Comparison of ENCODE assay signal across 16 cellular contexts in the genomic region with DNA sequence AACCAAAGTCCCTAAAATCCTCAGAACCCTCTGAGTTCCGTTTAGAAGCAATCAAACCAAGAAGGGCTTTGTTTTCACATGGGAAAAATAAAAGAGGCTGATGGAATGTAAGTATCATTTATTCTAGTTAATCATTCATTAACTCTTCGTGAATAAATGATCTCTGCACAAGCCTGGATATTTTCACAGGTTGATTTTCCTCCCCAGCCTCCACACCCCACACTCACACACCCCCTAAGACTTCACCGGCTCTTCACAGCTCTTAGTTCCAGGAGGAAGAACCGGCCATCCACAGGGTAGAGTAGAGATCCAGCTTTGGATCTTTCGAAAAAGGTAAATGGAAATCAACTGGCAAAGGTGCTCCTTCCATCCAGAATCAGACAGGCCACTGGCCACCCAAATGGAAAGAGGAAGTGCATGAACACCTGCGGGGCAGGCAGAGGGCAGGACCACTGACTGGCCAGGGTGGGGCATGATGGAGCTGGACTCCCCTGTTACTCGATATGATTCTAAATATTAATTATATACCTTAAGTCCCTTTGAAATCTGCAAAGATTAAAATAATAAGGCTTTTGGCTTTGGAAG. TPM values are rescaled to one million over a fixed set of nuclear protein-coding genes. Genes with fewer than 3 reads are reported as not detected.
DNase-seq lines count a peak whose midpoint lies in the region; ATAC-seq, FAIRE-seq and TF ChIP-seq lines count a peak whose summit lies in the region.
"Had no signal": no experiment of that assay in that cellular context is flagged by ENCODE, and none has a peak within 500 bp of the region (broad histone marks: within the 10 kb centered on the region; RNA-seq: fewer than 3 reads in every experiment).

No MANE protein-coding gene starts in this region.

- H3K79me2 ChIP-seq in GM23338 (replicated peaks; ENCODE audit: insufficient read depth), result peaks cover 75% of the 10 kb centered on the region

- DNase-seq in GM23338 (ENCODE audit: low spot score), result no peak
- no peak for DNase-seq in caudate nucleus (lab: John Stamatoyannopoulos, UW)
- no peak for DNase-seq in frontal cortex (ENCODE audit: low spot score in 2 of 2)
- DNase-seq in DMS53 (lab: John Stamatoyannopoulos, UW), result no peak
- no peak for DNase-seq in nucleus accumbens (lab: John Stamatoyannopoulos, UW)
- no peak for DNase-seq in effector memory CD4-positive, alpha-beta T cell
- DNase-seq: activated CD4-positive, alpha-beta memory T cell treated with anti-CD3 and anti-CD28 coated beads for 36 hours; naive thymus-derived CD8-positive, alpha-beta T cell; NCI-H2107; stimulated activated CD4-positive, alpha-beta T cell treated with anti-CD3 and anti-CD28 coated beads, Interleukin-2, amount 100 ng/mL, for 24 hours had no signal

- peaks cover 3% of the 10 kb centered on the region; the same call in 1 of the 2 replicates for H3K9me2 ChIP-seq in GM23338 (ENCODE audit: insufficient read depth)

- no peak overlapping the region for H3K9ac ChIP-seq in subcutaneous abdominal adipose tissue (ENCODE audit: low read length in 5 of 5)

- no peak overlapping the region for H3K4me3 ChIP-seq in GM23338
- H3K4me3 ChIP-seq in mesodermal cell (ENCODE audit: extremely low read depth, insufficient read depth, low read length, poor library complexity, severe bottlenecking), result no peak overlapping the region
- H3K4me3 ChIP-seq in subcutaneous abdominal adipose tissue (ENCODE audit: low read depth in 1 of 5, low read length in 5 of 5), result no peak overlapping the region
- no peak overlapping the region for H3K4me3 ChIP-seq in effector memory CD4-positive, alpha-beta T cell (ENCODE audit: insufficient read depth, low read depth, low read length, poor library complexity, severe bottlenecking)

- no peak for FAIRE-seq in frontal cortex (lab: Jason Lieb, UNC)

- peaks cover 56% of the 10 kb centered on the region for H3K4me1 Mint-ChIP-seq in GM23338

- H2AFZ ChIP-seq in GM23338, result no peak overlapping the region

- H3K27me3 ChIP-seq in GM23338 (ENCODE audit: insufficient read depth) (no peaks in the 10 kb centered on the region), subcutaneous abdominal adipose tissue (ENCODE audit: control insufficient read depth in 5 of 5, insufficient read depth in 4 of 5, low read length in 5 of 5) (no peaks in the 10 kb centered on the region)
- H3K27me3 ChIP-seq in effector memory CD4-positive, alpha-beta T cell (replicated peaks; ENCODE audit: control insufficient read depth, insufficient read depth, low read length, poor library complexity, severe bottlenecking), result no peaks in the 10 kb centered on the region

- peaks cover 32% of the 10 kb centered on the region; the same call in 1 of the 2 replicates for H4K20me1 ChIP-seq in GM23338 (replicated peaks; ENCODE audit: insufficient read depth)

- H3K27ac Mint-ChIP-seq in GM23338, result no peak overlapping the region
- H3K27ac Mint-ChIP-seq: activated CD4-positive, alpha-beta memory T cell treated with anti-CD3 and anti-CD28 coated beads for 36 hours; activated T-helper 1 cell treated with anti-CD3 and anti-CD28 coated beads, Interleukin-12 subunit alpha, Interleukin-12 subunit beta, Interleukin-2, Interleukin-4 antibody, amounts not matched to agents 30 ng/mL and 10 ng/mL and 1 ng/mL, durations not matched to agents 14 hours and 24 hours and 36 hours; dendritic cell treated with granulocyte-macrophage colony-stimulating factor and Interleukin-4, amounts not matched to agents 40 ng/mL and 50 ng/mL, for 4 days; naive thymus-derived CD8-positive, alpha-beta T cell had no signal

- H3K36me3 ChIP-seq in GM23338 (ENCODE audit: insufficient read depth), result peaks cover 7% of the 10 kb centered on the region; the same call in 1 of the 2 replicates
- H3K36me3 ChIP-seq in mesodermal cell (ENCODE audit: control insufficient read depth, insufficient read depth, low read length), result peaks cover 55% of the 10 kb centered on the region
- peaks cover 0 to 19% (median 13%) of the 10 kb centered on the region in 5 donors for H3K36me3 ChIP-seq in subcutaneous abdominal adipose tissue (ENCODE audit: control insufficient read depth in 5 of 5, insufficient read depth in 5 of 5, low read length in 5 of 5)
- no peaks in the 10 kb centered on the region for H3K36me3 ChIP-seq in effector memory CD4-positive, alpha-beta T cell (ENCODE audit: control insufficient read depth, insufficient read depth, low read length)

- no peaks in the 10 kb centered on the region for H3F3A ChIP-seq in GM23338 (replicated peaks; ENCODE audit: low read depth)

- no peak overlapping the region for H3K4me3 Mint-ChIP-seq in GM23338
- H3K4me3 Mint-ChIP-seq: activated CD4-positive, alpha-beta memory T cell treated with anti-CD3 and anti-CD28 coated beads for 36 hours; activated T-helper 1 cell treated with anti-CD3 and anti-CD28 coated beads, Interleukin-12 subunit alpha, Interleukin-12 subunit beta, Interleukin-2, Interleukin-4 antibody, amounts not matched to agents 30 ng/mL and 10 ng/mL and 1 ng/mL, durations not matched to agents 14 hours and 24 hours and 36 hours; dendritic cell treated with granulocyte-macrophage colony-stimulating factor and Interleukin-4, amounts not matched to agents 40 ng/mL and 50 ng/mL, for 4 days; naive thymus-derived CD8-positive, alpha-beta T cell had no signal

- 0 out of 2 replicates have a peak overlapping the region, but pooled peaks have one; percentile 35 for H3K4me2 ChIP-seq in GM23338

- H3K27ac ChIP-seq in GM23338 (ENCODE audit: low read depth) (no peak overlapping the region), caudate nucleus (ENCODE audit: low read depth, low read length) (peak overlapping the region; percentile 89), mesodermal cell (ENCODE audit: low read depth, low read length, severe bottlenecking) (peak overlapping the region; percentile 76), subcutaneous abdominal adipose tissue (ENCODE audit: low read depth, low read length) (peak overlapping the region; percentile 17)
- no peak overlapping the region for H3K27ac ChIP-seq in effector memory CD4-positive, alpha-beta T cell (ENCODE audit: insufficient read depth, low read length, poor library complexity, severe bottlenecking)

- H3K9me3 ChIP-seq in mesodermal cell (ENCODE audit: control insufficient read depth, low read length), result peaks cover 6% of the 10 kb centered on the region
- no peaks in the 10 kb centered on the region for H3K9me3 ChIP-seq in subcutaneous abdominal adipose tissue (ENCODE audit: control insufficient read depth in 5 of 5, low read length in 5 of 5)
- no peaks in the 10 kb centered on the region for H3K9me3 ChIP-seq in effector memory CD4-positive, alpha-beta T cell (ENCODE audit: control insufficient read depth, low read length)

- H3K9me3 Mint-ChIP-seq in GM23338, result no peaks in the 10 kb centered on the region
- H3K9me3 Mint-ChIP-seq: activated CD4-positive, alpha-beta memory T cell treated with anti-CD3 and anti-CD28 coated beads for 36 hours; activated T-helper 1 cell treated with anti-CD3 and anti-CD28 coated beads, Interleukin-12 subunit alpha, Interleukin-12 subunit beta, Interleukin-2, Interleukin-4 antibody, amounts not matched to agents 30 ng/mL and 10 ng/mL and 1 ng/mL, durations not matched to agents 14 hours and 24 hours and 36 hours; dendritic cell treated with granulocyte-macrophage colony-stimulating factor and Interleukin-4, amounts not matched to agents 40 ng/mL and 50 ng/mL, for 4 days; naive thymus-derived CD8-positive, alpha-beta T cell had no signal

- H3K27me3 Mint-ChIP-seq in GM23338 (ENCODE audit: insufficient read depth, low read depth, poor library complexity), result peaks cover 1% of the 10 kb centered on the region
- H3K27me3 Mint-ChIP-seq: activated CD4-positive, alpha-beta memory T cell treated with anti-CD3 and anti-CD28 coated beads for 36 hours; dendritic cell treated with granulocyte-macrophage colony-stimulating factor and Interleukin-4, amounts not matched to agents 40 ng/mL and 50 ng/mL, for 4 days; naive thymus-derived CD8-positive, alpha-beta T cell had no signal

- no peak for TF ChIP-seq CTCF in GM23338 (conservative IDR thresholded peaks at IDR 0.05; ENCODE audit: low read depth in 2 of 2)

- WGBS in mesodermal cell (ENCODE audit: insufficient coverage in 2 of 2), 2 experiments, result 100% methylated on average over 1 to 2 of the region's 7 CpGs

- peaks cover 23% of the 10 kb centered on the region; the same call in 1 of the 2 replicates for H3K4me1 ChIP-seq in GM23338 (ENCODE audit: insufficient read depth)
- H3K4me1 ChIP-seq in mesodermal cell (ENCODE audit: control insufficient read depth, insufficient read depth, low read length, poor library complexity, severe bottlenecking), result peaks cover 51% of the 10 kb centered on the region
- H3K4me1 ChIP-seq in subcutaneous abdominal adipose tissue (ENCODE audit: control insufficient read depth in 5 of 5, insufficient read depth in 5 of 5, low read length in 5 of 5), result peaks cover 3 to 64% (median 62%) of the 10 kb centered on the region in 5 donors
- no peaks in the 10 kb centered on the region for H3K4me1 ChIP-seq in effector memory CD4-positive, alpha-beta T cell (ENCODE audit: control insufficient read depth, insufficient read depth, low read length, poor library complexity, severe bottlenecking)

- ATAC-seq in GM23338, result no peak
- ATAC-seq: esophagus mucosa; left lobe of liver; naive thymus-derived CD8-positive, alpha-beta T cell had no signal

- peaks cover 31% of the 10 kb centered on the region for H3K36me3 Mint-ChIP-seq in GM23338 (ENCODE audit: low read depth)

TF ChIP-seq in GM23338, 12 proteins besides CTCF, POLR2A, EP300 and RAD21 (continues in another document):
- TF ChIP-seq ETS1 (IDR thresholded peaks at IDR 0.05) (no peak), CREB1 (CRISPR knock-in tag; IDR thresholded peaks at IDR 0.05; ENCODE audit: low read depth) (no peak), ZNF331 (CRISPR knock-in tag; IDR thresholded peaks at IDR 0.05; ENCODE audit: low read depth) (no peak)

RNA-seq across cellular contexts. Expression of gene C1orf198, which starts 10.0 kb away (rescaled TPM):
- total RNA-seq in GM23338 (2014; rRNA removed; shearing (Covaris generic)), result 46.5 and 46.6 TPM in 2 replicates
- 14.9 and 15.2 TPM in 2 replicates for polyA plus RNA-seq in GM23338 (2016; fragmentation: Nextera tagmentation; extraction: Ambion mirVana)
- 50.5 TPM for polyA plus RNA-seq in mesodermal cell (2013, experiment 1 of 2)
- 50.3 TPM for polyA plus RNA-seq in mesodermal cell (2013, experiment 2 of 2)
- total RNA-seq in frontal cortex, result 16.3 TPM

Comparison
In these comparisons a context has a peak if more than half of its experiments do, and no peak if none do; other contexts are left out.
1. H3K27ac ChIP-seq: peak in caudate nucleus (single experiment), mesodermal cell (single experiment) and subcutaneous abdominal adipose tissue (single experiment); none in GM23338 (single experiment) and effector memory CD4-positive, alpha-beta T cell (single experiment).